8 cellular contexts compared by ENCODE assay signal in the genomic region with DNA sequence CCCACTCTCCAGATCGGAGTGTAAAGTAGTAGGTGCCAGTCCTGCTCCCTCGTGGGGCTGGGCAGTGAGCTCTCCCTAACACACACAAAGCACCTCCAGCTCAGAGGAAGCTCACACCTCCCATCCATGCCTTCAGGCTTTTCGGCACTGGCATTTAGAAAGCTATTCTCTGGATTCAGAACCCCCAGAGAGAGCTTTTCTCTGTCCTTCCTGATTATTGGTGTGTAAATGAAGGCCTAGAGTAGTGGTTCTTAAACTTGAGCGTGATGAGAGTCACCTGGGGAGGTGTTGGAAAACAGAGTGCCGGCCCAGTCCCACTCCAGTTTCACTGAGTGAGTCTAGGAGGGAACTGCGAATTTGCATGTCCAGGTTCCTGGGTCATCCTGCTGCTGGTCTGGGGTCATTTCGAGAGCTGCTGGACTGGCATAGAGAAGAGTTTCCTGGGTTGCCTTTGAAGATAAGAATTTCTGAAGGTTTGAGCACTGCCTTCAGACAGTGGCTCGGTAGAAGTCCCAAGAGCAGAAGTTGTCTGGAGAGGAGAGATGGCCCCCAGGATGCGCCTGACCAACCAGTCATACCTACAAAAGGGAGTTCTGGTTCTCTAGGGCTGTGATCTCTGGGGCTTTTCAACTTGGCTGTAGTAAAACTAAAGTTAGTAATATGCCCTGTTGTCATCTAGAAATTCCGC. TPM values are rescaled to one million over a fixed set of nuclear protein-coding genes. Genes with fewer than 3 reads are reported as not detected.
DNase-seq lines count a peak whose midpoint lies in the region; ATAC-seq, FAIRE-seq and TF ChIP-seq lines count a peak whose summit lies in the region.

No MANE protein-coding gene starts in this region.

- TF ChIP-seq POLR2A in heart left ventricle (IDR thresholded peaks at IDR 0.05), result no peak

- H3K27ac ChIP-seq in heart left ventricle (peak overlapping the region in 9 of 12 donors; percentile 3 to 99 (median 44)), muscle layer of duodenum (ENCODE audit: low read length) (peak overlapping the region; percentile 87)

- FAIRE-seq in urothelium cell line (lab: Jason Lieb, UNC), result no peak

- intact Hi-C loops in heart left ventricle (cut with DNase I), result no loop called here
- intact Hi-C loops in Right ventricle myocardium superior (cut with DNase I), result no loop called here

- DNase-seq in heart left ventricle (peak in 1 of 5 donors; percentile 10), Right ventricle myocardium superior (no peak), epithelial cell of esophagus (ENCODE audit: low read depth) (peak; percentile 52), urothelium cell line (ENCODE audit: low spot score) (peak; percentile 51), OCI-M2 (lab: John Stamatoyannopoulos, UW; ENCODE audit: unreplicated experiment) (no peak), NCI-H1930 (lab: John Stamatoyannopoulos, UW) (no peak), midbrain (lab: John Stamatoyannopoulos, UW) (no peak)

- peaks cover 0 to 95% (median 36%) of the 10 kb centered on the region in 12 donors for H3K4me1 ChIP-seq in heart left ventricle
- H3K4me1 ChIP-seq in muscle layer of duodenum (ENCODE audit: control insufficient read depth in 1 of 2, insufficient read depth in 2 of 2, low read length in 2 of 2), result peaks cover 33 to 83% of the 10 kb centered on the region in 2 donors

- no peak for TF ChIP-seq CTCF in heart left ventricle (IDR thresholded peaks at IDR 0.05)
- TF ChIP-seq CTCF in epithelial cell of esophagus (IDR thresholded peaks at IDR 0.05; ENCODE audit: insufficient read depth, low read depth, low read length, missing control alignments), result no peak

- H3K27me3 ChIP-seq in heart left ventricle (no peaks in the 10 kb centered on the region), muscle layer of duodenum (ENCODE audit: low read depth, low read length) (no peaks in the 10 kb centered on the region)

- H3K36me3 ChIP-seq in heart left ventricle, result peaks cover 0 to 41% (median 14%) of the 10 kb centered on the region in 9 donors
- peaks cover 6 to 8% of the 10 kb centered on the region in 2 donors for H3K36me3 ChIP-seq in muscle layer of duodenum (ENCODE audit: control insufficient read depth in 1 of 2, insufficient read depth in 2 of 2, low read length in 2 of 2)

- ATAC-seq in heart left ventricle (no peak), Right ventricle myocardium superior (ENCODE audit: poor library complexity) (no peak)

- H3K9me3 ChIP-seq in heart left ventricle (no peaks in the 10 kb centered on the region), muscle layer of duodenum (ENCODE audit: control insufficient read depth in 1 of 2, low read length in 2 of 2) (no peaks in the 10 kb centered on the region)

- WGBS in heart left ventricle, 4 donors, result 82 to 88% (median 86%) methylated on average over 10 of the region's 10 CpGs

- H3K4me3 ChIP-seq in heart left ventricle (no peak overlapping the region), epithelial cell of esophagus (ENCODE audit: low read length) (no peak overlapping the region), muscle layer of duodenum (ENCODE audit: low read depth in 1 of 2, low read length in 2 of 2) (no peak overlapping the region)

RNA-seq across cellular contexts. Expression of a gene that starts 15.1 kb away (rescaled TPM):
- total RNA-seq in heart left ventricle (10 to 100 TPM; 29.9 to 96.1 (median 54.7) TPM), Right ventricle myocardium superior (51.9 TPM)
- polyA plus RNA-seq in heart left ventricle, result 10 to 100 TPM; 63.2 to 87.4 TPM

Comparison
In these comparisons a context has a peak if more than half of its experiments do, and no peak if none do; other contexts are left out.
1. DNase-seq: peak in epithelial cell of esophagus (single experiment) and urothelium cell line (single experiment); none in Right ventricle myocardium superior (single experiment), OCI-M2 (single experiment), NCI-H1930 (0 of 2) and midbrain (single experiment).